Comparison of ENCODE assay signal across 8 cellular contexts in the genomic region with DNA sequence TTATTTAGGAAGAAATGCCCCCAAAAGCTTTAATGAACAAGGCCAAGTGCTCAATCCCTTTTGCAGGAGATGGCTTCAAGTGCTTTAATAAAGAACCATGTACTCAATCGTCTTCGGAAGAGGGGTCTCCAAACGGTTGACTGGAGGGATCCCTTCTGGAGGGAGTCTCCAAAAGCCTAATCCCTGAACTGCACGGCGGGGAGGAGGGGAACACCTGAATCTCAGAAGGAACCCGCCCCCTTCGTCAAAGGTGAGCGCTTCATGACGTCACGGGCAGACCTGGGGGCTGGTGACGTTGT. TPM values are rescaled to one million over a fixed set of nuclear protein-coding genes. Genes with fewer than 3 reads are reported as not detected.
DNase-seq lines count a peak whose midpoint lies in the region; ATAC-seq, FAIRE-seq and TF ChIP-seq lines count a peak whose summit lies in the region.

No MANE protein-coding gene starts in this region.

- H3K9me3 Mint-ChIP-seq in HFFc6, result no peaks in the 10 kb centered on the region; the same call in 1 of the 2 replicates
- no peaks in the 10 kb centered on the region for H3K9me3 Mint-ChIP-seq in activated B cell treated with CpG ODN at 0.5 μM for 24 hours
- H3K9me3 Mint-ChIP-seq in neural crest cell, result no peaks in the 10 kb centered on the region

- H2BK15ac ChIP-seq in H1 (ENCODE audit: low read length), result no peak overlapping the region; the same call in 1 of the 2 replicates

- H3K27ac Mint-ChIP-seq in HFFc6, result peak overlapping the region; percentile 99
- H3K27ac Mint-ChIP-seq in activated B cell treated with CpG ODN at 0.5 μM for 24 hours, result peak overlapping the region; percentile 98
- H3K27ac Mint-ChIP-seq in neural crest cell (ENCODE audit: unreplicated experiment), result peak overlapping the region; percentile 100

- peaks cover 5% of the 10 kb centered on the region for H3K79me1 ChIP-seq in H1 (ENCODE audit: low read depth, low read length)

- TF ChIP-seq CTCF in HFFc6 (IDR thresholded peaks at IDR 0.05) (no peak), activated B cell treated with CpG ODN at 0.5 μM for 24 hours (IDR thresholded peaks at IDR 0.05) (no peak), H1 (IDR thresholded peaks at IDR 0.05; ENCODE audit: control extremely low read depth in 1 of 3, insufficient read depth in 1 of 3, low read depth in 1 of 3, low read length in 3 of 3) (no peak), neural crest cell (conservative IDR thresholded peaks at IDR 0.05) (no peak)

- H3K27me3 ChIP-seq in H1 (replicated peaks in 1 of 4; ENCODE audit: control insufficient read depth in 3 of 4, extremely low read depth in 1 of 4, insufficient read depth in 3 of 4, low read length in 3 of 4), result no peaks in the 10 kb centered on the region

- CTCF ChIA-PET in activated B cell treated with CpG ODN at 0.5 μM for 24 hours (lab: Charles Lee) (interaction anchor here (1.0 to 2.2 kb wide), 5 partner anchors 21 to 268 kb away, joined by 5 to 21 read pairs (median 6); a partner anchor contains a TSS), H1 (lab: Charles Lee; ENCODE audit: partially characterized antibody) (interaction anchor here (3.7 kb wide), 1 partner anchor 21 kb away, joined by 13 read pairs; a partner anchor contains a TSS)

- no peak for TF ChIP-seq POLR2A in H1 (IDR thresholded peaks at IDR 0.05; ENCODE audit: control extremely low read depth in 1 of 2, low read depth in 2 of 2, low read length in 2 of 2)

- peak overlapping the region; percentile 97; the same call in 1 of the 2 replicates for H2BK5ac ChIP-seq in H1 (ENCODE audit: low read depth, low read length)

- H2BK12ac ChIP-seq in H1 (ENCODE audit: low read depth, low read length), result no peak overlapping the region

- no peak overlapping the region for H3K14ac ChIP-seq in H1 (ENCODE audit: insufficient read length)

- H3K4me2 ChIP-seq in H1 (ENCODE audit: insufficient read depth in 1 of 2, low read depth in 2 of 2, low read length in 2 of 2), result peak overlapping the region; percentile 69 to 76

- H3K23me2 ChIP-seq in H1 (ENCODE audit: low read depth, low read length), result peaks cover 2% of the 10 kb centered on the region; the same call in 1 of the 2 replicates

- 1% methylated on average over 11 of the region's 11 CpGs; no CpG with 5 or more reads in 1 of the 2 experiments for WGBS in H1 (ENCODE audit: extremely low coverage in 1 of 2, insufficient coverage in 1 of 2, insufficient read length in 1 of 2, insufficient replicate concordance in 2 of 2, low coverage in 1 of 2, low lambda C conversion rate in 2 of 2, missing lambda C conversion rate in 1 of 2), 2 experiments

- no peak overlapping the region for H2BK20ac ChIP-seq in H1 (ENCODE audit: low read length)

- peak overlapping the region; percentile 98 for H3K4me3 Mint-ChIP-seq in HFFc6
- H3K4me3 Mint-ChIP-seq in activated B cell treated with CpG ODN at 0.5 μM for 24 hours, result peak overlapping the region; percentile 91
- H3K4me3 Mint-ChIP-seq in neural crest cell, result peak overlapping the region; percentile 92

- H2AK5ac ChIP-seq in H1 (ENCODE audit: low read depth, low read length), result no peak overlapping the region

- ATAC-seq in activated B cell treated with CpG ODN at 0.5 μM for 24 hours (ENCODE audit: low read depth), result no peak

- POLR2A ChIA-PET in activated B cell treated with CpG ODN at 0.5 μM for 24 hours (lab: Charles Lee), result interaction anchor here (0.9 to 4.0 kb wide), 14 partner anchors 8 to 443 kb away, joined by 3 to 74 read pairs (median 11); a partner anchor contains a TSS
- POLR2A ChIA-PET in H1 (lab: Charles Lee; ENCODE audit: partially characterized antibody), result interaction anchor here (0.6 to 12.2 kb wide), 30 partner anchors 9 to 306 kb away, joined by 3 to 234 read pairs (median 8); a partner anchor contains a TSS

- H3K4me1 Mint-ChIP-seq in HFFc6 (ENCODE audit: low read depth) (peaks cover 44% of the 10 kb centered on the region), activated B cell treated with CpG ODN at 0.5 μM for 24 hours (peaks cover 42% of the 10 kb centered on the region), neural crest cell (peaks cover 21% of the 10 kb centered on the region)

- H3K4ac ChIP-seq in H1 (replicated peaks; ENCODE audit: insufficient read length, low read depth, low read length), result no peak overlapping the region

- H3K27me3 Mint-ChIP-seq in HFFc6 (ENCODE audit: insufficient read depth) (peaks cover 8% of the 10 kb centered on the region), activated B cell treated with CpG ODN at 0.5 μM for 24 hours (no peaks in the 10 kb centered on the region), neural crest cell (ENCODE audit: low read depth) (peaks cover 3% of the 10 kb centered on the region)

- peak overlapping the region; percentile 85 to 97 (median 94) for H3K4me3 ChIP-seq in H1 (ENCODE audit: extremely low read depth in 1 of 4, insufficient read depth in 2 of 4, low read depth in 3 of 4, low read length in 4 of 4)

- H3K9me3 ChIP-seq in H1 (ENCODE audit: insufficient read depth in 2 of 2, low read depth in 1 of 2, low read length in 1 of 2), result no peaks in the 10 kb centered on the region

- H3K23ac ChIP-seq in H1 (ENCODE audit: insufficient read length), result no peak overlapping the region

- H2AFZ ChIP-seq in H1 (ENCODE audit: low read length), result peak overlapping the region; percentile 13; the same call in 1 of the 2 replicates

- TF ChIP-seq EP300 in H1 (IDR thresholded peaks at IDR 0.05; ENCODE audit: borderline replicate concordance in 1 of 2, low read depth in 2 of 2, low read length in 2 of 2), result no peak

- peak overlapping the region; percentile 99; the same call in 1 of the 2 replicates for H3K18ac ChIP-seq in H1 (ENCODE audit: extremely low read depth, low read length)

- DNase-seq in HFFc6 (no peak), activated B cell treated with CpG ODN at 0.5 μM for 24 hours (no peak), H1 (ENCODE audit: low read depth in 1 of 2, low spot score in 2 of 2) (no peak), neural crest cell (ENCODE audit: low read depth, low spot score) (no peak), amniotic stem cell (lab: John Stamatoyannopoulos, UW) (no peak), GM19238 (ENCODE audit: insufficient read length, low spot score) (no peak), NCI-H2171 treated with DMSO at 0.1 percent for 48 hours (lab: John Stamatoyannopoulos, UW) (no peak), T1000 (lab: John Stamatoyannopoulos, UW) (no peak)

- peak overlapping the region; percentile 81 to 99 (median 90) for H3K9ac ChIP-seq in H1 (replicated peaks in 1 of 4; ENCODE audit: extremely low read depth in 1 of 4, low read depth in 3 of 4, low read length in 3 of 4)

- H3K56ac ChIP-seq in H1 (replicated peaks; ENCODE audit: insufficient read length, low read depth, low read length), result no peak overlapping the region

- no peak for FAIRE-seq in H1 (lab: Jason Lieb, UNC)

- no peak for TF ChIP-seq RAD21 in H1 (IDR thresholded peaks at IDR 0.05 in 1 of 2, conservative IDR thresholded peaks at IDR 0.05 in 1 of 2; ENCODE audit: low read depth in 2 of 2, low read length in 2 of 2)

- no peak overlapping the region for H4K8ac ChIP-seq in H1 (ENCODE audit: extremely low read depth, insufficient read depth, low read length)

- H3K36me3 ChIP-seq in H1 (ENCODE audit: control insufficient read depth in 2 of 4, insufficient read depth in 4 of 4, low read length in 3 of 4), result peaks cover 5 to 40% (median 20%) of the 10 kb centered on the region in 4 experiments; a peak in 6 of 8 replicates

- peaks cover 0 to 7% of the 10 kb centered on the region in 2 experiments for H4K20me1 ChIP-seq in H1 (replicated peaks in 1 of 2; ENCODE audit: control insufficient read depth in 1 of 2, insufficient read depth in 2 of 2, low read length in 2 of 2)

- peak overlapping the region; percentile 97 for H4K5ac ChIP-seq in H1 (ENCODE audit: insufficient read length, low read depth, low read length)

- H3K36me3 Mint-ChIP-seq in HFFc6 (ENCODE audit: low read depth) (peaks cover 44% of the 10 kb centered on the region), activated B cell treated with CpG ODN at 0.5 μM for 24 hours (ENCODE audit: low read depth) (peaks cover 80% of the 10 kb centered on the region), neural crest cell (ENCODE audit: low read depth) (peaks cover 20% of the 10 kb centered on the region)

- peak overlapping the region; percentile 45 for H4K91ac ChIP-seq in H1 (replicated peaks; ENCODE audit: insufficient read length, low read length)

- peaks cover 2 to 10% (median 7%) of the 10 kb centered on the region in 4 experiments for H3K4me1 ChIP-seq in H1 (replicated peaks in 1 of 4; ENCODE audit: control insufficient read depth in 3 of 4, insufficient read depth in 4 of 4, low read length in 3 of 4)

- peaks cover 0 to 14% of the 10 kb centered on the region in 2 experiments; a peak in 2 of 4 replicates for H3K79me2 ChIP-seq in H1 (ENCODE audit: control insufficient read depth in 1 of 2, insufficient read depth in 2 of 2, low read length in 2 of 2)

- no peak overlapping the region for H2BK120ac ChIP-seq in H1 (replicated peaks; ENCODE audit: low read depth, low read length)

- intact Hi-C loops in activated B cell treated with CpG ODN at 0.5 μM for 24 hours (cut with micrococcal nuclease), result loop anchor here (2.0 kb wide), 2 partner anchors 40 to 266 kb away; a partner anchor contains a TSS

- H3K27ac ChIP-seq in H1 (ENCODE audit: low read depth, low read length), result peak overlapping the region; percentile 99

RNA-seq across cellular contexts. Expression of a gene that starts 0.5 kb away (rescaled TPM):
- total RNA-seq in HFFc6 (2021; fragmentation: NEBNext Ultra II Directional; extraction: Animal tissue kit (Norgen Biotek cat#: 25700)), result 10 to 100 TPM; 46.8 to 70.0 (median 60.6) TPM
- total RNA-seq in activated B cell treated with CpG ODN at 0.5 μM for 24 hours (50.3 and 52.4 TPM in 2 replicates), neural crest cell (62.9 and 67.3 TPM in 2 replicates)
- total RNA-seq in H1 (2021; fragmentation: NEBNext Ultra II Directional; extraction: Animal tissue kit (Norgen Biotek cat#: 25700)), result 31.4 and 33.1 TPM in 2 replicates
- polyA plus RNA-seq in H1 (2011; rRNA removed), result 58.6 and 67.8 TPM in 2 replicates
- polyA plus RNA-seq in H1 (2011; cell fraction: cytosol; rRNA removed), result 40.0 TPM
- 36.3 TPM for polyA plus RNA-seq in H1 (2011; cell fraction: nucleus; rRNA removed)
- polyA plus RNA-seq in H1 (2012, experiment 1 of 2), result 39.0 to 40.5 TPM (median 39.8 TPM) in 4 replicates
- 12.1 TPM for polyA plus RNA-seq in H1 (2012, experiment 2 of 2)
- 25.0 TPM for polyA plus RNA-seq in H1 (2013, experiment 1 of 2)
- 22.3 TPM for polyA plus RNA-seq in H1 (2013, experiment 2 of 2)
- polyA minus RNA-seq in H1 (2011; rRNA and poly(A)+ RNA removed), result 15.7 and 16.5 TPM in 2 replicates
- 22.2 TPM for polyA minus RNA-seq in H1 (2011; cell fraction: cytosol; rRNA and poly(A)+ RNA removed)
- 36.7 TPM for polyA minus RNA-seq in H1 (2011; cell fraction: nucleus; rRNA and poly(A)+ RNA removed)

RNA-seq across cellular contexts. Expression of a gene that starts 0.8 kb away (rescaled TPM):
- 10 to 100 TPM; 38.2 to 48.5 (median 45.2) TPM for total RNA-seq in HFFc6 (2021; fragmentation: NEBNext Ultra II Directional; extraction: Animal tissue kit (Norgen Biotek cat#: 25700))
- total RNA-seq in activated B cell treated with CpG ODN at 0.5 μM for 24 hours (38.0 and 39.0 TPM in 2 replicates), neural crest cell (37.3 and 40.3 TPM in 2 replicates)
- 31.1 and 32.3 TPM in 2 replicates for total RNA-seq in H1 (2021; fragmentation: NEBNext Ultra II Directional; extraction: Animal tissue kit (Norgen Biotek cat#: 25700))
- 52.5 and 71.4 TPM in 2 replicates for polyA plus RNA-seq in H1 (2011; rRNA removed)
- 52.3 TPM for polyA plus RNA-seq in H1 (2011; cell fraction: cytosol; rRNA removed)
- 31.6 TPM for polyA plus RNA-seq in H1 (2011; cell fraction: nucleus; rRNA removed)
- 24.5 to 29.2 TPM (median 25.3 TPM) in 4 replicates for polyA plus RNA-seq in H1 (2012, experiment 1 of 2)
- polyA plus RNA-seq in H1 (2012, experiment 2 of 2), result 22.1 TPM
- polyA plus RNA-seq in H1 (2013, experiment 1 of 2), result 23.1 TPM
- polyA plus RNA-seq in H1 (2013, experiment 2 of 2), result 22.7 TPM
- 28.2 and 33.6 TPM in 2 replicates for polyA minus RNA-seq in H1 (2011; rRNA and poly(A)+ RNA removed)
- 14.7 TPM for polyA minus RNA-seq in H1 (2011; cell fraction: cytosol; rRNA and poly(A)+ RNA removed)
- 29.0 TPM for polyA minus RNA-seq in H1 (2011; cell fraction: nucleus; rRNA and poly(A)+ RNA removed)

RNA-seq across cellular contexts. Expression of a gene that starts 16.2 kb away (rescaled TPM):
- total RNA-seq in HFFc6 (2021; fragmentation: NEBNext Ultra II Directional; extraction: Animal tissue kit (Norgen Biotek cat#: 25700)), result 10 to 100 TPM; 30.9 to 81.6 (median 68.5) TPM
- total RNA-seq in activated B cell treated with CpG ODN at 0.5 μM for 24 hours, result 167 and 206 TPM in 2 replicates
- total RNA-seq in H1 (2021; fragmentation: NEBNext Ultra II Directional; extraction: Animal tissue kit (Norgen Biotek cat#: 25700)), result 10.9 and 12.2 TPM in 2 replicates
- 4.0 and 7.3 TPM in 2 replicates for polyA plus RNA-seq in H1 (2011; rRNA removed)
- 1.9 TPM for polyA plus RNA-seq in H1 (2011; cell fraction: cytosol; rRNA removed)
- 15.8 TPM for polyA plus RNA-seq in H1 (2011; cell fraction: nucleus; rRNA removed)
- 10.1 to 11.7 TPM (median 11.0 TPM) in 4 replicates for polyA plus RNA-seq in H1 (2012, experiment 1 of 2)
- 11.5 TPM for polyA plus RNA-seq in H1 (2012, experiment 2 of 2)
- polyA plus RNA-seq in H1 (2013, experiment 1 of 2), result 14.0 TPM
- polyA plus RNA-seq in H1 (2013, experiment 2 of 2), result 14.2 TPM
- 0.76 and 1.6 TPM in 2 replicates for polyA minus RNA-seq in H1 (2011; rRNA and poly(A)+ RNA removed)
- polyA minus RNA-seq in H1 (2011; cell fraction: cytosol; rRNA and poly(A)+ RNA removed), result 4.3 TPM
- 22.0 TPM for polyA minus RNA-seq in H1 (2011; cell fraction: nucleus; rRNA and poly(A)+ RNA removed)
- total RNA-seq in neural crest cell, result 4.0 TPM in 2 replicates

RNA-seq across cellular contexts. Expression of a gene that starts 22.1 kb away (rescaled TPM):
- 10 to 100 TPM; 38.3 to 56.0 (median 45.7) TPM for total RNA-seq in HFFc6 (2021; fragmentation: NEBNext Ultra II Directional; extraction: Animal tissue kit (Norgen Biotek cat#: 25700))
- total RNA-seq in activated B cell treated with CpG ODN at 0.5 μM for 24 hours, result 111 and 125 TPM in 2 replicates
- total RNA-seq in H1 (2021; fragmentation: NEBNext Ultra II Directional; extraction: Animal tissue kit (Norgen Biotek cat#: 25700)), result 64.0 and 65.7 TPM in 2 replicates
- 16.9 and 21.8 TPM in 2 replicates for polyA plus RNA-seq in H1 (2011; rRNA removed)
- 12.2 TPM for polyA plus RNA-seq in H1 (2011; cell fraction: cytosol; rRNA removed)
- 79.0 TPM for polyA plus RNA-seq in H1 (2011; cell fraction: nucleus; rRNA removed)
- 32.6 to 44.5 TPM (median 43.1 TPM) in 4 replicates for polyA plus RNA-seq in H1 (2012, experiment 1 of 2)
- polyA plus RNA-seq in H1 (2012, experiment 2 of 2), result 107 TPM
- 29.9 TPM for polyA plus RNA-seq in H1 (2013, experiment 1 of 2)
- 28.4 TPM for polyA plus RNA-seq in H1 (2013, experiment 2 of 2)
- polyA minus RNA-seq in H1 (2011; rRNA and poly(A)+ RNA removed), result 19.0 and 20.2 TPM in 2 replicates
- 53.9 TPM for polyA minus RNA-seq in H1 (2011; cell fraction: cytosol; rRNA and poly(A)+ RNA removed)
- polyA minus RNA-seq in H1 (2011; cell fraction: nucleus; rRNA and poly(A)+ RNA removed), result 37.5 TPM
- 120 and 135 TPM in 2 replicates for total RNA-seq in neural crest cell

RNA-seq across cellular contexts. Expression of a gene that starts 45.3 kb away (rescaled TPM):
- 1,000 to 10,000 TPM; 1,647 to 2,008 (median 1,885) TPM for total RNA-seq in HFFc6 (2021; fragmentation: NEBNext Ultra II Directional; extraction: Animal tissue kit (Norgen Biotek cat#: 25700))
- 4,002 and 4,656 TPM in 2 replicates for total RNA-seq in activated B cell treated with CpG ODN at 0.5 μM for 24 hours
- 2,433 and 2,482 TPM in 2 replicates for total RNA-seq in H1 (2021; fragmentation: NEBNext Ultra II Directional; extraction: Animal tissue kit (Norgen Biotek cat#: 25700))
- 7,810 and 9,546 TPM in 2 replicates for polyA plus RNA-seq in H1 (2011; rRNA removed)
- polyA plus RNA-seq in H1 (2011; cell fraction: cytosol; rRNA removed), result 5,561 TPM
- polyA plus RNA-seq in H1 (2011; cell fraction: nucleus; rRNA removed), result 4,175 TPM
- polyA plus RNA-seq in H1 (2012, experiment 1 of 2), result 3,337 to 4,443 TPM (median 4,024 TPM) in 4 replicates
- 7,637 TPM for polyA plus RNA-seq in H1 (2012, experiment 2 of 2)
- 4,469 TPM for polyA plus RNA-seq in H1 (2013, experiment 1 of 2)
- 4,343 TPM for polyA plus RNA-seq in H1 (2013, experiment 2 of 2)
- 1,416 and 1,486 TPM in 2 replicates for polyA minus RNA-seq in H1 (2011; rRNA and poly(A)+ RNA removed)
- 1,670 TPM for polyA minus RNA-seq in H1 (2011; cell fraction: cytosol; rRNA and poly(A)+ RNA removed)
- polyA minus RNA-seq in H1 (2011; cell fraction: nucleus; rRNA and poly(A)+ RNA removed), result 1,057 TPM
- total RNA-seq in neural crest cell, result 2,020 and 2,116 TPM in 2 replicates
